ENCODE assay signal across 1 cellular context in genomic region chr11:65071907-65072630, GRCh38.
A peak's percentile ranks its signal among the peaks of the same experiment; 100 is the strongest.
TF ChIP-seq lines count a peak whose summit lies in the region.

No MANE protein-coding gene starts in this region.

TF ChIP-seq in GM12878, 131 proteins besides CTCF, POLR2A, EP300 and RAD21:
- TF ChIP-seq, protein P1, sequence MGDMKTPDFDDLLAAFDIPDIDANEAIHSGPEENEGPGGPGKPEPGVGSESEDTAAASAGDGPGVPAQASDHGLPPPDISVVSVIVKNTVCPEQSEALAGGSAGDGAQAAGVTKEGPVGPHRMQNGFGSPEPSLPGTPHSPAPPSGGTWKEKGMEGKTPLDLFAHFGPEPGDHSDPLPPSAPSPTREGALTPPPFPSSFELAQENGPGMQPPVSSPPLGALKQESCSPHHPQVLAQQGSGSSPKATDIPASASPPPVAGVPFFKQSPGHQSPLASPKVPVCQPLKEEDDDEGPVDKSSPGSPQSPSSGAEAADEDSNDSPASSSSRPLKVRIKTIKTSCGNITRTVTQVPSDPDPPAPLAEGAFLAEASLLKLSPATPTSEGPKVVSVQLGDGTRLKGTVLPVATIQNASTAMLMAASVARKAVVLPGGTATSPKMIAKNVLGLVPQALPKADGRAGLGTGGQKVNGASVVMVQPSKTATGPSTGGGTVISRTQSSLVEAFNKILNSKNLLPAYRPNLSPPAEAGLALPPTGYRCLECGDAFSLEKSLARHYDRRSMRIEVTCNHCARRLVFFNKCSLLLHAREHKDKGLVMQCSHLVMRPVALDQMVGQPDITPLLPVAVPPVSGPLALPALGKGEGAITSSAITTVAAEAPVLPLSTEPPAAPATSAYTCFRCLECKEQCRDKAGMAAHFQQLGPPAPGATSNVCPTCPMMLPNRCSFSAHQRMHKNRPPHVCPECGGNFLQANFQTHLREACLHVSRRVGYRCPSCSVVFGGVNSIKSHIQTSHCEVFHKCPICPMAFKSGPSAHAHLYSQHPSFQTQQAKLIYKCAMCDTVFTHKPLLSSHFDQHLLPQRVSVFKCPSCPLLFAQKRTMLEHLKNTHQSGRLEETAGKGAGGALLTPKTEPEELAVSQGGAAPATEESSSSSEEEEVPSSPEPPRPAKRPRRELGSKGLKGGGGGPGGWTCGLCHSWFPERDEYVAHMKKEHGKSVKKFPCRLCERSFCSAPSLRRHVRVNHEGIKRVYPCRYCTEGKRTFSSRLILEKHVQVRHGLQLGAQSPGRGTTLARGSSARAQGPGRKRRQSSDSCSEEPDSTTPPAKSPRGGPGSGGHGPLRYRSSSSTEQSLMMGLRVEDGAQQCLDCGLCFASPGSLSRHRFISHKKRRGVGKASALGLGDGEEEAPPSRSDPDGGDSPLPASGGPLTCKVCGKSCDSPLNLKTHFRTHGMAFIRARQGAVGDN (IDR thresholded peaks at IDR 0.05), result 0 out of 2 replicates have a peak, but pooled peaks have one; percentile 47
- TF ChIP-seq RUNX3 (IDR thresholded peaks at IDR 0.05; ENCODE audit: low read length) (peak; percentile 27; the same call in 1 of the 2 replicates), ATF7 (IDR thresholded peaks at IDR 0.05; ENCODE audit: low read depth) (peak; percentile 21; the same call in 1 of the 2 replicates), POU2F2 (IDR thresholded peaks at IDR 0.05; ENCODE audit: borderline replicate concordance, low read depth, low read length) (peak; percentile 92; the same call in 2 of the 3 replicates), CREB1 (IDR thresholded peaks at IDR 0.05; ENCODE audit: low read depth) (peak; percentile 31; the same call in 1 of the 2 replicates), YY1 (IDR thresholded peaks at IDR 0.05; ENCODE audit: low read depth, low read length) (0 out of 2 replicates have a peak, but pooled peaks have one; percentile 20), DPF2 (IDR thresholded peaks at IDR 0.05) (peak; percentile 33; the same call in 1 of the 2 replicates), IKZF1 (conservative IDR thresholded peaks at IDR 0.05) (peak; percentile 34; the same call in 1 of the 2 replicates), PRDM15 (CRISPR knock-in tag; IDR thresholded peaks at IDR 0.05) (no peak), MTA3 (IDR thresholded peaks at IDR 0.05; ENCODE audit: borderline replicate concordance, low read length) (no peak)
